In genomic region chr5:132479073-132479811, GRCh38 we compare ENCODE assay signal across 1 cellular context.
TF ChIP-seq lines count a peak whose summit lies in the region.

No MANE protein-coding gene starts in this region.

TF ChIP-seq in GM23338, 12 proteins besides CTCF, POLR2A, EP300 and RAD21 (continued from another document):
- TF ChIP-seq ZNF462 (CRISPR knock-in tag; IDR thresholded peaks at IDR 0.05) (no peak), ZNF114 (CRISPR knock-in tag; IDR thresholded peaks at IDR 0.05) (no peak), ETS1 (IDR thresholded peaks at IDR 0.05) (no peak), REST (IDR thresholded peaks at IDR 0.05; ENCODE audit: unreplicated experiment) (no peak), EZH2 (IDR thresholded peaks at IDR 0.05; ENCODE audit: low read depth, unreplicated experiment) (no peak), JUNB (IDR thresholded peaks at IDR 0.05; ENCODE audit: unreplicated experiment) (no peak), ZNF331 (CRISPR knock-in tag; IDR thresholded peaks at IDR 0.05; ENCODE audit: low read depth) (no peak), NANOG (IDR thresholded peaks at IDR 0.05; ENCODE audit: borderline replicate concordance) (no peak), CREB1 (CRISPR knock-in tag; IDR thresholded peaks at IDR 0.05; ENCODE audit: low read depth) (no peak)
